ENCODE assay signal across 1 cellular context in the genomic region with DNA sequence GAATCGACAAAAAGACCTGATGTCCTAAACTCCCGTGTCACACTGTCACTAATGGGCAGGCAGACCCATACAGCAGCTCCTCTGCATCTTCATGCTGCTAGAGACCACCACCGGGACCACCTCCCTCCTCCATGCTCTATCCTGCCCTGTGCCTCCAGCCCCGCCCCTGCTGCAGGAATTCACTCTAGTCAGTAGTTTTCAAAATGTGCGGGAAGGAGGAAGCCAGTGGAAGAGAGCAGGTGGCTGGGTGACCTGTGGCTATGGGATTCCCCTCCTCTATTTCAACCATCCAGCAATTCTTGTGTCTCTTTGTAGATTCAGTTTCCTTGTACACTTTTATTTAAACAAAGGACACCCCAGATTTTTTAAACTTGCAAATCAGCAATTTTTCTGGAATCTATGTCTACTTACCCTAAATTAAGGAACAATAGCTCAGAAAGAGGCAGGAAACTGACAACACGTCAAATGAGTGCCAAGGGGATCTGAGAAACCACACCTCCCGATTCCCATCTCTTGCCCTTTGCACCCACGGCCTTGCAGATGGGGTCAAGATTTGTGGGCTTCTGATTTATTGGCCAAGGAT.
TF ChIP-seq lines count a peak whose summit lies in the region.

No MANE protein-coding gene starts in this region.

TF ChIP-seq in K562, 482 proteins besides CTCF, POLR2A, EP300 and RAD21:
- TF ChIP-seq LARP7 (IDR thresholded peaks at IDR 0.05) (no peak), MAFG (tag; conservative IDR thresholded peaks at IDR 0.05) (peak; percentile 56), ZFP36 (IDR thresholded peaks at IDR 0.05; ENCODE audit: low read depth, low read length, partially characterized antibody) (no peak), ZNF316 (IDR thresholded peaks at IDR 0.05) (peak; percentile 77), JUND (IDR thresholded peaks at IDR 0.05; ENCODE audit: borderline replicate concordance, low read depth, low read length) (no peak), JUND (tag; IDR thresholded peaks at IDR 0.05; ENCODE audit: borderline replicate concordance, low read depth, low read length) (no peak), NFIX (CRISPR knock-in tag; IDR thresholded peaks at IDR 0.05; ENCODE audit: low read depth) (no peak), NR2C1 (IDR thresholded peaks at IDR 0.05) (0 out of 2 replicates have a peak, but pooled peaks have one; percentile 12), NR2C1 (tag; IDR thresholded peaks at IDR 0.05) (peak; percentile 44; the same call in 1 of the 2 replicates), ZNF41 (CRISPR knock-in tag; conservative IDR thresholded peaks at IDR 0.05) (no peak), C11orf30 (IDR thresholded peaks at IDR 0.05; ENCODE audit: low read depth) (peak; percentile 80), ZNF79 (CRISPR knock-in tag; IDR thresholded peaks at IDR 0.05; ENCODE audit: low read depth) (no peak)
- TF ChIP-seq, protein P1, sequence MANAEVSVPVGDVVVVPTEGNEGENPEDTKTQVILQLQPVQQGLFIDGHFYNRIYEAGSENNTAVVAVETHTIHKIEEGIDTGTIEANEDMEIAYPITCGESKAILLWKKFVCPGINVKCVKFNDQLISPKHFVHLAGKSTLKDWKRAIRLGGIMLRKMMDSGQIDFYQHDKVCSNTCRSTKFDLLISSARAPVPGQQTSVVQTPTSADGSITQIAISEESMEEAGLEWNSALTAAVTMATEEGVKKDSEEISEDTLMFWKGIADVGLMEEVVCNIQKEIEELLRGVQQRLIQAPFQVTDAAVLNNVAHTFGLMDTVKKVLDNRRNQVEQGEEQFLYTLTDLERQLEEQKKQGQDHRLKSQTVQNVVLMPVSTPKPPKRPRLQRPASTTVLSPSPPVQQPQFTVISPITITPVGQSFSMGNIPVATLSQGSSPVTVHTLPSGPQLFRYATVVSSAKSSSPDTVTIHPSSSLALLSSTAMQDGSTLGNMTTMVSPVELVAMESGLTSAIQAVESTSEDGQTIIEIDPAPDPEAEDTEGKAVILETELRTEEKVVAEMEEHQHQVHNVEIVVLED (CRISPR knock-in tag; IDR thresholded peaks at IDR 0.05) = no peak
- TF ChIP-seq, protein P2, sequence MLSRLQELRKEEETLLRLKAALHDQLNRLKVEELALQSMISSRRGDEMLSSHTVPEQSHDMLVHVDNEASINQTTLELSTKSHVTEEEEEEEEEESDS (CRISPR knock-in tag; IDR thresholded peaks at IDR 0.05) = no peak
